In the genomic region with DNA sequence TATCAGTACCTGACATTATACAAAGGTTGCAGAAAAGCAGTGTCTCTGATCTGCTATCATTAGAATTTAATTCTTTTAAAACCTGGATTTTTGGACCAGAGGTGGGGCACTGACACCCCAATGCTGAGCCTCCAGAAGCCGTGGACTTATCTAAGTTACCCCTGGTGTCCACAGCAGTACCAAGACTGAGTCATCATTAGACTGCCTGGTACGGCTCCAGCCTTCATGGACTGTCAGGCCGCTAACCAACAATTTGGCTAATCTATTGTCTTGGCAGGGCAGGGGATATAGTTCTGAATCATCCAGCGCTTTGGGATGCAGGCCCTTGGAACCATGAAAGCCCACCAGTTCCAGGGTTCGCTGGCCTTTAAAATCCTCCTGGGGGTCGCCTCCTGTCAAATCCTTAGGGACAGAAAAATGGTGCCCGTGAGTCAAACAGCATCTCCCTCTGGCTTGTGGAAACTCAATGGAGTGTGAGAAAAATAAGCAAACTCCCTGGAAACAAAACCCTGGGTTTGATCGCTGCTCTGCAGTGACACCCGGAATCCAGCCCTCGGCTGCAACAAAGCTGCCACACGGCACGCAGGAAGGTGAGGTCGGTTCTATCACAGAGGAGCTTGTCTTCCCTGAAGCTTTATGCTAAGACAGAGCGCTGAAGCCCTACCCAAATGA, we compare ENCODE assay signal across 14 cellular contexts.
DNase-seq lines count a peak whose midpoint lies in the region; ATAC-seq, FAIRE-seq and TF ChIP-seq lines count a peak whose summit lies in the region.
"Had no signal": no experiment of that assay in that cellular context is flagged by ENCODE, and none has a peak within 500 bp of the region (broad histone marks: within the 10 kb centered on the region; RNA-seq: fewer than 3 reads in every experiment).

No MANE protein-coding gene starts in this region.

- no peaks in the 10 kb centered on the region for H3K79me2 ChIP-seq in K562 (ENCODE audit: control insufficient read depth, insufficient read depth, low read length)

- TF ChIP-seq RAD21 in K562 (CRISPR knock-in tag; conservative IDR thresholded peaks at IDR 0.05 in 1 of 2, IDR thresholded peaks at IDR 0.05 in 1 of 2), result no peak

- H3K9me3 Mint-ChIP-seq in natural killer cell treated with Interleukin-12 subunit alpha and Interleukin-12 subunit beta and Interleukin-15 and Interleukin-18, amount 100 ng/mL, for 72 hours, result no peaks in the 10 kb centered on the region
- H3K9me3 Mint-ChIP-seq in natural killer cell, result no peaks in the 10 kb centered on the region
- H3K9me3 Mint-ChIP-seq: activated naive CD8-positive, alpha-beta T cell treated with anti-CD3 and anti-CD28 coated beads, Interleukin-2, amount 10 ng/mL, durations not matched to agents 7 days and 5 days had no signal

- H3K4me1 ChIP-seq in K562 (replicated peaks in 1 of 2; ENCODE audit: control insufficient read depth in 2 of 2, insufficient read depth in 2 of 2, low read length in 2 of 2), result no peaks in the 10 kb centered on the region
- H3K4me1 ChIP-seq: Caco-2 had no signal

- no peaks in the 10 kb centered on the region for H3K9me3 ChIP-seq in K562 (replicated peaks; ENCODE audit: control insufficient read depth, insufficient read depth, low read depth, low read length)
- H3K9me3 ChIP-seq: Caco-2, testis had no signal

- intact Hi-C loops in natural killer cell (cut with micrococcal nuclease) (no loop called here), K562 (cut with micrococcal nuclease) (no loop called here), lower leg skin (cut with DNase I; ENCODE audit: low total_unique reads) (no loop called here)

- no peaks in the 10 kb centered on the region for H3K36me3 Mint-ChIP-seq in natural killer cell treated with Interleukin-12 subunit alpha and Interleukin-12 subunit beta and Interleukin-15 and Interleukin-18, amount 100 ng/mL, for 72 hours
- no peaks in the 10 kb centered on the region for H3K36me3 Mint-ChIP-seq in natural killer cell
- H3K36me3 Mint-ChIP-seq: activated naive CD8-positive, alpha-beta T cell treated with anti-CD3 and anti-CD28 coated beads, Interleukin-2, amount 10 ng/mL, durations not matched to agents 7 days and 5 days had no signal

- no peak overlapping the region for H3K4me3 Mint-ChIP-seq in natural killer cell treated with Interleukin-12 subunit alpha and Interleukin-12 subunit beta and Interleukin-15 and Interleukin-18, amount 100 ng/mL, for 72 hours
- no peak overlapping the region for H3K4me3 Mint-ChIP-seq in natural killer cell
- H3K4me3 Mint-ChIP-seq: activated CD4-positive, alpha-beta T cell treated with anti-CD3 and anti-CD28 coated beads for 36 hours; activated naive CD8-positive, alpha-beta T cell treated with anti-CD3 and anti-CD28 coated beads, Interleukin-2, amount 10 ng/mL, durations not matched to agents 7 days and 5 days had no signal

- peaks cover 17 to 35% of the 10 kb centered on the region in 2 experiments; a peak in 4 of 5 replicates for H3K27me3 ChIP-seq in K562 (ENCODE audit: control insufficient read depth in 2 of 2, insufficient read depth in 2 of 2, low read length in 2 of 2)
- H3K27me3 ChIP-seq: testis had no signal

- H3K9ac ChIP-seq in K562 (ENCODE audit: insufficient read depth in 1 of 2, low read depth in 2 of 2, low read length in 2 of 2), result no peak overlapping the region

- H3K4me2 ChIP-seq in K562 (ENCODE audit: insufficient read depth, low read length), result no peak overlapping the region

- peak; percentile 35 for DNase-seq in natural killer cell treated with Interleukin-12 subunit alpha and Interleukin-12 subunit beta and Interleukin-15 and Interleukin-18, amount 100 ng/mL, for 72 hours (ENCODE audit: low spot score)
- no peak for DNase-seq in natural killer cell
- no peak for DNase-seq in K562 (ENCODE audit: extremely low read depth in 1 of 4, low spot score in 3 of 4)
- DNase-seq in lower leg skin (ENCODE audit: low spot score in 2 of 2), result peak; percentile 29 to 61
- DNase-seq in ecto neural progenitor cell (ENCODE audit: low spot score), result no peak
- DNase-seq: activated CD4-positive, alpha-beta T cell treated with anti-CD3 and anti-CD28 coated beads for 36 hours; activated naive CD8-positive, alpha-beta T cell treated with anti-CD3 and anti-CD28 coated beads, Interleukin-2, amount 10 ng/mL, durations not matched to agents 7 days and 5 days; T-helper 2 cell; testis had no signal

- no peaks in the 10 kb centered on the region for H3K27me3 Mint-ChIP-seq in natural killer cell treated with Interleukin-12 subunit alpha and Interleukin-12 subunit beta and Interleukin-15 and Interleukin-18, amount 100 ng/mL, for 72 hours
- H3K27me3 Mint-ChIP-seq in natural killer cell (ENCODE audit: low read depth in 2 of 2), result peaks cover 0 to 7% of the 10 kb centered on the region in 2 donors
- H3K27me3 Mint-ChIP-seq: activated CD4-positive, alpha-beta T cell treated with anti-CD3 and anti-CD28 coated beads for 36 hours had no signal

- no peak for TF ChIP-seq CTCF in natural killer cell (IDR thresholded peaks at IDR 0.05)
- TF ChIP-seq CTCF in K562 (IDR thresholded peaks at IDR 0.05 in 2 of 3, conservative IDR thresholded peaks at IDR 0.05 in 1 of 3; ENCODE audit: insufficient read depth in 2 of 3, low read depth in 1 of 3, low read length in 3 of 3), result no peak
- TF ChIP-seq CTCF in lower leg skin (IDR thresholded peaks at IDR 0.05), result no peak

- no peak overlapping the region for H3K4me3 ChIP-seq in K562
- H3K4me3 ChIP-seq in lower leg skin (ENCODE audit: low read depth, poor library complexity, severe bottlenecking), result no peak overlapping the region
- H3K4me3 ChIP-seq: testis had no signal

- no peak overlapping the region for H3K27ac Mint-ChIP-seq in natural killer cell treated with Interleukin-12 subunit alpha and Interleukin-12 subunit beta and Interleukin-15 and Interleukin-18, amount 100 ng/mL, for 72 hours
- H3K27ac Mint-ChIP-seq in natural killer cell, result no peak overlapping the region
- H3K27ac Mint-ChIP-seq: activated CD4-positive, alpha-beta T cell treated with anti-CD3 and anti-CD28 coated beads for 36 hours; activated naive CD8-positive, alpha-beta T cell treated with anti-CD3 and anti-CD28 coated beads, Interleukin-2, amount 10 ng/mL, durations not matched to agents 7 days and 5 days; progenitor cell of endocrine pancreas had no signal

- no peak for ATAC-seq in natural killer cell treated with Interleukin-12 subunit alpha and Interleukin-12 subunit beta and Interleukin-15 and Interleukin-18, amount 100 ng/mL, for 72 hours
- ATAC-seq in natural killer cell (no peak), K562 (no peak), GM21619 (IDR thresholded peaks at IDR 0.05; ENCODE audit: unreplicated experiment) (no peak), HG03460 (IDR thresholded peaks at IDR 0.05; ENCODE audit: unreplicated experiment) (no peak), HG02884 (IDR thresholded peaks at IDR 0.05; ENCODE audit: unreplicated experiment) (no peak)
- ATAC-seq: activated CD4-positive, alpha-beta T cell treated with anti-CD3 and anti-CD28 coated beads for 36 hours had no signal

- no peak for FAIRE-seq in K562 (lab: Jason Lieb, UNC)

- POLR2A ChIA-PET in K562 (lab: Yijun Ruan, JAX), result no interaction called here

- in situ Hi-C loops in K562 (cut with MboI), result no loop called here

- H3K9me1 ChIP-seq in K562 (ENCODE audit: control insufficient read depth, insufficient read depth, low read length), result no peaks in the 10 kb centered on the region

- TF ChIP-seq POLR2A in K562 (conservative IDR thresholded peaks at IDR 0.05) (no peak), lower leg skin (IDR thresholded peaks at IDR 0.05) (no peak)

- H3K36me3 ChIP-seq in K562 (ENCODE audit: control insufficient read depth, insufficient read depth, low read length), result no peaks in the 10 kb centered on the region

- H4K20me1 ChIP-seq in K562 (replicated peaks; ENCODE audit: control insufficient read depth, insufficient read depth, low read length), result no peaks in the 10 kb centered on the region

- no peak overlapping the region for H3K27ac ChIP-seq in K562 (ENCODE audit: extremely low read depth, low read depth, low read length)
- H3K27ac ChIP-seq: testis had no signal

- no peaks in the 10 kb centered on the region for H3K4me1 Mint-ChIP-seq in natural killer cell treated with Interleukin-12 subunit alpha and Interleukin-12 subunit beta and Interleukin-15 and Interleukin-18, amount 100 ng/mL, for 72 hours (ENCODE audit: low read depth in 2 of 2)
- H3K4me1 Mint-ChIP-seq in natural killer cell, result no peaks in the 10 kb centered on the region
- H3K4me1 Mint-ChIP-seq: activated CD4-positive, alpha-beta T cell treated with anti-CD3 and anti-CD28 coated beads for 36 hours; activated naive CD8-positive, alpha-beta T cell treated with anti-CD3 and anti-CD28 coated beads, Interleukin-2, amount 10 ng/mL, durations not matched to agents 7 days and 5 days had no signal

- TF ChIP-seq EP300 in K562 (IDR thresholded peaks at IDR 0.05; ENCODE audit: low read length), result no peak

- no peak overlapping the region for H2AFZ ChIP-seq in K562 (ENCODE audit: low read depth, low read length)

- WGBS in K562 (ENCODE audit: insufficient coverage, low coverage, missing lambda C conversion rate), result 1% methylated on average over 13 of the region's 14 CpGs
- 69 to 83% methylated on average over 14 of the region's 14 CpGs for WGBS in lower leg skin, 2 donors

- CTCF ChIA-PET in K562 (lab: Yijun Ruan, JAX; ENCODE audit: low intra/inter-chr PET ratio), result no interaction called here

- no TSS peak for BruUV-seq in K562 (replicated peaks; lab: Mats Ljungman, UMichigan)

TF ChIP-seq in K562, 482 proteins besides CTCF, POLR2A, EP300 and RAD21:
- TF ChIP-seq JUND (IDR thresholded peaks at IDR 0.05; ENCODE audit: borderline replicate concordance, low read depth, low read length) (0 out of 2 replicates have a peak, but pooled peaks have one; percentile 31), JUND (tag; IDR thresholded peaks at IDR 0.05; ENCODE audit: borderline replicate concordance, low read depth, low read length) (no peak), FOSL1 (tag; conservative IDR thresholded peaks at IDR 0.05) (0 out of 2 replicates have a peak, but pooled peaks have one; percentile 18), POLR2H (tag; IDR thresholded peaks at IDR 0.05; ENCODE audit: low read depth) (no peak), ZNF561 (CRISPR knock-in tag; conservative IDR thresholded peaks at IDR 0.05) (no peak), ELF1 (tag; IDR thresholded peaks at IDR 0.05) (no peak)
- TF ChIP-seq, protein P1, sequence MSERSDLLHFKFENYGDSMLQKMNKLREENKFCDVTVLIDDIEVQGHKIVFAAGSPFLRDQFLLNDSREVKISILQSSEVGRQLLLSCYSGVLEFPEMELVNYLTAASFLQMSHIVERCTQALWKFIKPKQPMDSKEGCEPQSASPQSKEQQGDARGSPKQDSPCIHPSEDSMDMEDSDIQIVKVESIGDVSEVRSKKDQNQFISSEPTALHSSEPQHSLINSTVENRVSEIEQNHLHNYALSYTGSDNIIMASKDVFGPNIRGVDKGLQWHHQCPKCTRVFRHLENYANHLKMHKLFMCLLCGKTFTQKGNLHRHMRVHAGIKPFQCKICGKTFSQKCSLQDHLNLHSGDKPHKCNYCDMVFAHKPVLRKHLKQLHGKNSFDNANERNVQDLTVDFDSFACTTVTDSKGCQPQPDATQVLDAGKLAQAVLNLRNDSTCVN (CRISPR knock-in tag; IDR thresholded peaks at IDR 0.05), result no peak

Comparison
In these comparisons a context has a peak if more than half of its experiments do, and no peak if none do; other contexts are left out.
1. DNase-seq: peak in natural killer cell treated with Interleukin-12 subunit alpha and Interleukin-12 subunit beta and Interleukin-15 and Interleukin-18, amount 100 ng/mL, for 72 hours (single experiment) and lower leg skin (2 of 2); none in natural killer cell (single experiment), K562 (0 of 4) and ecto neural progenitor cell (single experiment).